33 cellular contexts compared by ENCODE assay signal in genomic region chr12:3905664-3906063, GRCh38. TPM values are rescaled to one million over a fixed set of nuclear protein-coding genes. Genes with fewer than 3 reads are reported as not detected.
A peak's percentile ranks its signal among the peaks of the same experiment; 100 is the strongest.
DNase-seq lines count a peak whose midpoint lies in the region; ATAC-seq and TF ChIP-seq lines count a peak whose summit lies in the region.
"Had no signal": no experiment of that assay in that cellular context is flagged by ENCODE, and none has a peak within 500 bp of the region (broad histone marks: within the 10 kb centered on the region; RNA-seq: fewer than 3 reads in every experiment).

No MANE protein-coding gene starts in this region.

- no peak for TF ChIP-seq CTCF in smooth muscle cell (IDR thresholded peaks at IDR 0.05; ENCODE audit: borderline replicate concordance, insufficient read depth, poor library complexity, severe bottlenecking)

- peaks cover 0 to 18% of the 10 kb centered on the region in 2 donors for H3K4me1 ChIP-seq in naive thymus-derived CD4-positive, alpha-beta T cell (ENCODE audit: control insufficient read depth in 2 of 2, insufficient read depth in 2 of 2, low read length in 2 of 2)
- H3K4me1 ChIP-seq in smooth muscle cell (ENCODE audit: low read depth): no peaks in the 10 kb centered on the region
- H3K4me1 ChIP-seq: ascending aorta, BE2C, Caco-2, colonic mucosa, gastroesophageal sphincter, prostate gland, upper lobe of right lung had no signal

- H3K27ac Mint-ChIP-seq in activated T-cell treated with anti-CD3 and anti-CD28 coated beads, Interleukin-2, amount 50 U/mL, for 72 hours: peak overlapping the region; percentile 92
- peak overlapping the region; percentile 94 for H3K27ac Mint-ChIP-seq in T-cell
- peak overlapping the region; percentile 83 for H3K27ac Mint-ChIP-seq in activated T-helper 17 cell treated with anti-CD3 and anti-CD28 coated beads, Interleukin-2, amount 50 U/mL, for 72 hours
- peak overlapping the region; percentile 81 to 99 (median 97) for H3K27ac Mint-ChIP-seq in naive thymus-derived CD4-positive, alpha-beta T cell
- H3K27ac Mint-ChIP-seq: H9, mesothelial cell of epicardium, naive B cell had no signal

- peaks cover 0 to 9% (median 5%) of the 10 kb centered on the region in 3 experiments for H3K36me3 ChIP-seq in naive thymus-derived CD4-positive, alpha-beta T cell (ENCODE audit: control insufficient read depth in 2 of 3, insufficient read depth in 3 of 3, low read length in 3 of 3)
- no peaks in the 10 kb centered on the region for H3K36me3 ChIP-seq in smooth muscle cell (ENCODE audit: low read depth)
- no peaks in the 10 kb centered on the region for H3K36me3 ChIP-seq in MG63
- H3K36me3 ChIP-seq: ascending aorta, BE2C, colonic mucosa, gastroesophageal sphincter, prostate gland, upper lobe of right lung had no signal

- no peak overlapping the region for H3K9ac ChIP-seq in smooth muscle cell (ENCODE audit: low read depth)
- H3K9ac ChIP-seq: KMS-11 had no signal

- no peaks in the 10 kb centered on the region for H3K27me3 ChIP-seq in naive thymus-derived CD4-positive, alpha-beta T cell (ENCODE audit: control insufficient read depth in 2 of 2, insufficient read depth in 2 of 2, low read length in 2 of 2)
- H3K27me3 ChIP-seq in smooth muscle cell (ENCODE audit: low read depth) (no peaks in the 10 kb centered on the region), MG63 (no peaks in the 10 kb centered on the region; the same call in 1 of the 2 replicates)
- H3K27me3 ChIP-seq: ascending aorta, colonic mucosa, upper lobe of right lung had no signal

- H2AFZ ChIP-seq in smooth muscle cell (ENCODE audit: low read depth): no peak overlapping the region
- H2AFZ ChIP-seq: PC-9 had no signal

- peak; percentile 24 to 56 for ATAC-seq in activated T-cell treated with anti-CD3 and anti-CD28 coated beads, Interleukin-2, amount 50 U/mL, for 72 hours (replicated peaks in 1 of 2)
- peak; percentile 34 to 46 (median 39) for ATAC-seq in T-cell (replicated peaks in 1 of 4)
- peak; percentile 45 for ATAC-seq in activated T-helper 17 cell treated with anti-CD3 and anti-CD28 coated beads, Interleukin-2, amount 50 U/mL, for 72 hours (replicated peaks)
- peak; percentile 44 for ATAC-seq in naive thymus-derived CD4-positive, alpha-beta T cell
- ATAC-seq in HG02623 (IDR thresholded peaks at IDR 0.05; ENCODE audit: unreplicated experiment): no peak
- ATAC-seq: gastroesophageal sphincter, sciatic nerve, upper lobe of right lung had no signal

- H3K36me3 Mint-ChIP-seq in activated T-cell treated with anti-CD3 and anti-CD28 coated beads, Interleukin-2, amount 50 U/mL, for 72 hours (ENCODE audit: insufficient read depth in 2 of 2): no peaks in the 10 kb centered on the region
- peaks cover 14% of the 10 kb centered on the region for H3K36me3 Mint-ChIP-seq in T-cell
- H3K36me3 Mint-ChIP-seq in activated T-helper 17 cell treated with anti-CD3 and anti-CD28 coated beads, Interleukin-2, amount 50 U/mL, for 72 hours (ENCODE audit: low read depth): no peaks in the 10 kb centered on the region
- H3K36me3 Mint-ChIP-seq in naive thymus-derived CD4-positive, alpha-beta T cell: peaks cover 6 to 16% (median 13%) of the 10 kb centered on the region in 5 donors
- H3K36me3 Mint-ChIP-seq: naive B cell had no signal

- peaks cover 46% of the 10 kb centered on the region for H3K4me1 Mint-ChIP-seq in activated T-cell treated with anti-CD3 and anti-CD28 coated beads, Interleukin-2, amount 50 U/mL, for 72 hours (ENCODE audit: low read depth)
- H3K4me1 Mint-ChIP-seq in T-cell: peaks cover 41 to 63% (median 45%) of the 10 kb centered on the region in 3 donors
- H3K4me1 Mint-ChIP-seq in activated T-helper 17 cell treated with anti-CD3 and anti-CD28 coated beads, Interleukin-2, amount 50 U/mL, for 72 hours: no peaks in the 10 kb centered on the region
- H3K4me1 Mint-ChIP-seq in naive thymus-derived CD4-positive, alpha-beta T cell: peaks cover 28 to 64% (median 52%) of the 10 kb centered on the region in 7 donors
- H3K4me1 Mint-ChIP-seq: mesothelial cell of epicardium had no signal

- no peaks in the 10 kb centered on the region for H3K9me3 ChIP-seq in naive thymus-derived CD4-positive, alpha-beta T cell (ENCODE audit: control insufficient read depth in 2 of 3, low read length in 3 of 3)
- H3K9me3 ChIP-seq in smooth muscle cell (replicated peaks; ENCODE audit: low read depth) (no peaks in the 10 kb centered on the region), MG63 (no peaks in the 10 kb centered on the region)
- H3K9me3 ChIP-seq: ascending aorta, BE2C, Caco-2, colonic mucosa, prostate gland, upper lobe of right lung had no signal

- H3K9me3 Mint-ChIP-seq in activated T-cell treated with anti-CD3 and anti-CD28 coated beads, Interleukin-2, amount 50 U/mL, for 72 hours: no peaks in the 10 kb centered on the region
- H3K9me3 Mint-ChIP-seq in T-cell: no peaks in the 10 kb centered on the region
- no peaks in the 10 kb centered on the region for H3K9me3 Mint-ChIP-seq in activated T-helper 17 cell treated with anti-CD3 and anti-CD28 coated beads, Interleukin-2, amount 50 U/mL, for 72 hours
- peaks cover 0 to 9% (median 2%) of the 10 kb centered on the region in 11 donors for H3K9me3 Mint-ChIP-seq in naive thymus-derived CD4-positive, alpha-beta T cell

- no peaks in the 10 kb centered on the region for H3K27me3 Mint-ChIP-seq in activated T-cell treated with anti-CD3 and anti-CD28 coated beads, Interleukin-2, amount 50 U/mL, for 72 hours (ENCODE audit: low read depth)
- H3K27me3 Mint-ChIP-seq in T-cell: no peaks in the 10 kb centered on the region
- H3K27me3 Mint-ChIP-seq in activated T-helper 17 cell treated with anti-CD3 and anti-CD28 coated beads, Interleukin-2, amount 50 U/mL, for 72 hours: no peaks in the 10 kb centered on the region
- H3K27me3 Mint-ChIP-seq in naive thymus-derived CD4-positive, alpha-beta T cell: no peaks in the 10 kb centered on the region
- H3K27me3 Mint-ChIP-seq: naive B cell had no signal

- intact Hi-C loops in naive thymus-derived CD4-positive, alpha-beta T cell (cut with micrococcal nuclease): loop anchor here in 1 of 2 donors (1.0 to 2.0 kb wide), 6 partner anchors 8 to 57 kb away; no protein-coding TSS in a partner anchor

- H3K4me3 Mint-ChIP-seq in activated T-cell treated with anti-CD3 and anti-CD28 coated beads, Interleukin-2, amount 50 U/mL, for 72 hours: peak overlapping the region; percentile 75 to 78
- peak overlapping the region; percentile 82 to 87 (median 82) for H3K4me3 Mint-ChIP-seq in T-cell
- H3K4me3 Mint-ChIP-seq in activated T-helper 17 cell treated with anti-CD3 and anti-CD28 coated beads, Interleukin-2, amount 50 U/mL, for 72 hours: peak overlapping the region; percentile 83
- peak overlapping the region; percentile 82 to 98 (median 91) for H3K4me3 Mint-ChIP-seq in naive thymus-derived CD4-positive, alpha-beta T cell
- H3K4me3 Mint-ChIP-seq: H9, mesothelial cell of epicardium had no signal

- H3K4me3 ChIP-seq in naive thymus-derived CD4-positive, alpha-beta T cell (ENCODE audit: low read length): peak overlapping the region; percentile 52
- H3K4me3 ChIP-seq in smooth muscle cell: no peak overlapping the region
- no peak overlapping the region for H3K4me3 ChIP-seq in MG63
- H3K4me3 ChIP-seq: ascending aorta, colonic mucosa, gastroesophageal sphincter, PC-9, prostate gland, SK-N-MC, upper lobe of right lung had no signal

- no peaks in the 10 kb centered on the region for H4K20me1 ChIP-seq in smooth muscle cell (ENCODE audit: low read depth)

- POLR2A ChIA-PET in T-cell (lab: Charles Lee): interaction anchor here in 1 of 2 donors (0.6 to 0.9 kb wide), 2 partner anchors 9 to 36 kb away, joined by 3 read pairs; no protein-coding TSS in a partner anchor
- POLR2A ChIA-PET in naive thymus-derived CD4-positive, alpha-beta T cell (lab: Charles Lee): interaction anchor here (0.9 to 4.8 kb wide), 16 partner anchors 9 to 83 kb away, joined by 3 to 23 read pairs (median 5); no protein-coding TSS in a partner anchor

- H3F3A ChIP-seq in smooth muscle cell (ENCODE audit: low read depth): no peaks in the 10 kb centered on the region

- no peaks in the 10 kb centered on the region for H3K79me2 ChIP-seq in smooth muscle cell (ENCODE audit: low read depth)

- DNase-seq in activated T-cell treated with anti-CD3 and anti-CD28 coated beads, Interleukin-2, amount 50 U/mL, for 72 hours: no peak
- DNase-seq in activated T-cell treated with anti-CD3 and anti-CD28 coated beads, Interleukin-2, amount 50 U/mL, for 1 hour: no peak
- DNase-seq in T-cell (no peak), smooth muscle cell (lab: John Stamatoyannopoulos, UW; ENCODE audit: unreplicated experiment) (no peak), MG63 (no peak)
- DNase-seq in naive thymus-derived CD4-positive, alpha-beta T cell: peak in 1 of 9 donors; percentile 18
- DNase-seq: activated CD4-positive, CD25-positive, alpha-beta regulatory T cell treated with anti-CD3 and anti-CD28 coated beads, Interleukin-2, amount 50 U/mL, for 72 hours; activated CD8-positive, alpha-beta memory T cell treated with anti-CD3 and anti-CD28 coated beads, Interleukin-2, amount 50 U/mL, for 48 hours; BE2C; Caco-2; colonic mucosa; effector CD4-positive, alpha-beta T cell; H9; kidney glomerular epithelial cell; MM.1S; naive B cell; NCI-H1417; NCI-H2029 treated with DMSO at 0.1 percent for 48 hours; NCI-H526; nucleus accumbens; PC-9; stimulated activated CD4-positive, alpha-beta T cell treated with anti-CD3 and anti-CD28 coated beads, Interleukin-4, amount 100 ng/mL, for 4 hours; substantia nigra; upper lobe of right lung had no signal

- CTCF ChIA-PET in T-cell (lab: Charles Lee): interaction anchor here (0.5 to 1.2 kb wide), 3 partner anchors 57 to 364 kb away, joined by 3 to 5 read pairs (median 3); no protein-coding TSS in a partner anchor
- CTCF ChIA-PET in naive thymus-derived CD4-positive, alpha-beta T cell (lab: Charles Lee): interaction anchor here (0.6 to 2.7 kb wide), 8 partner anchors 15 to 131 kb away, joined by 3 to 20 read pairs (median 4); no protein-coding TSS in a partner anchor

- no peak overlapping the region for H3K4me2 ChIP-seq in smooth muscle cell
- H3K4me2 ChIP-seq: KMS-11, PC-9 had no signal

- 86% methylated on average over 5 of the region's 5 CpGs for WGBS in smooth muscle cell (ENCODE audit: low lambda C conversion rate)

- H3K27ac ChIP-seq in naive thymus-derived CD4-positive, alpha-beta T cell (ENCODE audit: low read depth, low read length): peak overlapping the region; percentile 71
- H3K27ac ChIP-seq in smooth muscle cell (ENCODE audit: low read depth): no peak overlapping the region
- H3K27ac ChIP-seq: ascending aorta, colonic mucosa, gastroesophageal sphincter, KMS-11, PC-9, prostate gland, SK-N-MC, upper lobe of right lung had no signal

RNA-seq across cellular contexts. Expression of gene PARP11, which starts 32.5 kb away (rescaled TPM):
- total RNA-seq in activated T-cell treated with anti-CD3 and anti-CD28 coated beads, Interleukin-2, amount 50 U/mL, for 72 hours: 10 to 100 TPM; 30.7 to 39.5 TPM
- total RNA-seq in T-cell (10 to 100 TPM; 24.9 to 30.2 (median 26.3) TPM), smooth muscle cell (9.6 and 13.0 TPM in 2 replicates)
- total RNA-seq in activated T-helper 17 cell treated with anti-CD3 and anti-CD28 coated beads, Interleukin-2, amount 50 U/mL, for 72 hours: 10 to 100 TPM; 17.4 to 18.6 TPM
- total RNA-seq in naive thymus-derived CD4-positive, alpha-beta T cell: 10 to 100 TPM; 21.5 to 37.4 (median 35.1) TPM
- 10 to 100 TPM in 1 of 2 donors, 1 to 10 TPM in 1; 7.2 to 10.6 TPM for polyA plus RNA-seq in naive thymus-derived CD4-positive, alpha-beta T cell
- 3.0 and 6.1 TPM in 2 replicates for polyA plus RNA-seq in smooth muscle cell
- total RNA-seq in MG63 (2014; rRNA removed; shearing (Covaris generic); ENCODE audit: low replicate concordance): 2.3 and 3.5 TPM in 2 replicates
- total RNA-seq: PC-9 had no signal
